In genomic region chr6:39059496-39060310, GRCh38 we compare ENCODE assay signal across 1 cellular context.
TF ChIP-seq lines count a peak whose summit lies in the region.

No MANE protein-coding gene starts in this region.

TF ChIP-seq in HEK293, 187 proteins besides CTCF, POLR2A, EP300 and RAD21 (continued from another document and continues in another):
- TF ChIP-seq KLF9 (tag by site-specific recombination; IDR thresholded peaks at IDR 0.05; ENCODE audit: low read depth) = no peak
- TF ChIP-seq ZNF664 (tag by site-specific recombination; IDR thresholded peaks at IDR 0.05) = no peak; the same call in 1 of the 2 replicates
- TF ChIP-seq ZNF335 (tag by site-specific recombination; conservative IDR thresholded peaks at IDR 0.05) = peak; percentile 94
- no peak for TF ChIP-seq ZSCAN18 (tag by site-specific recombination; IDR thresholded peaks at IDR 0.05)
- no peak for TF ChIP-seq ZBTB1 (tag by site-specific recombination; IDR thresholded peaks at IDR 0.05)
- TF ChIP-seq MZF1 (tag by site-specific recombination; IDR thresholded peaks at IDR 0.05; ENCODE audit: borderline replicate concordance) = 0 out of 2 replicates have a peak, but pooled peaks have one; percentile 21
- no peak for TF ChIP-seq ZNF747 (tag by site-specific recombination; IDR thresholded peaks at IDR 0.05)
- no peak for TF ChIP-seq ZNF404 (tag by site-specific recombination; IDR thresholded peaks at IDR 0.05)
- no peak for TF ChIP-seq MEIS1 (CRISPR knock-in tag; IDR thresholded peaks at IDR 0.05; ENCODE audit: borderline replicate concordance)
- no peak for TF ChIP-seq ZNF175 (tag by site-specific recombination; IDR thresholded peaks at IDR 0.05)
- TF ChIP-seq ZNF654 (tag by site-specific recombination; IDR thresholded peaks at IDR 0.05; ENCODE audit: low read depth) = no peak
- no peak for TF ChIP-seq ZNF624 (tag by site-specific recombination; IDR thresholded peaks at IDR 0.05)
- no peak for TF ChIP-seq ZNF26 (tag by site-specific recombination; IDR thresholded peaks at IDR 0.05)
- TF ChIP-seq ZNF174 (tag by site-specific recombination; IDR thresholded peaks at IDR 0.05) = no peak
- TF ChIP-seq GLIS1 (tag by site-specific recombination; IDR thresholded peaks at IDR 0.05) = peak; percentile 100
- no peak for TF ChIP-seq ZNF670 (tag by site-specific recombination; IDR thresholded peaks at IDR 0.05; ENCODE audit: low read depth)
- TF ChIP-seq ZNF341 (tag by site-specific recombination; IDR thresholded peaks at IDR 0.05; ENCODE audit: low read depth) = peak; percentile 74
- TF ChIP-seq ZNF510 (tag by site-specific recombination; IDR thresholded peaks at IDR 0.05; ENCODE audit: insufficient replicate concordance) = no peak
- TF ChIP-seq PATZ1 (tag by site-specific recombination; IDR thresholded peaks at IDR 0.05) = no peak; the same call in none of the 2 replicates
- TF ChIP-seq ZNF548 (tag by site-specific recombination; IDR thresholded peaks at IDR 0.05) = no peak
- TF ChIP-seq ZNF239 (tag by site-specific recombination; IDR thresholded peaks at IDR 0.05) = no peak
- peak; percentile 89 for TF ChIP-seq ZNF610 (tag by site-specific recombination; IDR thresholded peaks at IDR 0.05; ENCODE audit: borderline replicate concordance)
- TF ChIP-seq ZNF692 (tag by site-specific recombination; IDR thresholded peaks at IDR 0.05) = peak; percentile 77
- TF ChIP-seq ZNF837 (tag by site-specific recombination; IDR thresholded peaks at IDR 0.05) = no peak
- TF ChIP-seq ZNF701 (tag by site-specific recombination; IDR thresholded peaks at IDR 0.05) = no peak
- TF ChIP-seq ZNF473 (tag by site-specific recombination; IDR thresholded peaks at IDR 0.05) = no peak
- TF ChIP-seq ZBTB48 (tag by site-specific recombination; IDR thresholded peaks at IDR 0.05) = peak; percentile 42; the same call in 1 of the 2 replicates
- peak; percentile 67 for TF ChIP-seq ZNF629 (tag by site-specific recombination; IDR thresholded peaks at IDR 0.05)
- peak; percentile 68; the same call in 1 of the 2 replicates for TF ChIP-seq TSHZ1 (tag by site-specific recombination; IDR thresholded peaks at IDR 0.05; ENCODE audit: borderline replicate concordance)
- TF ChIP-seq ZNF433 (tag by site-specific recombination; IDR thresholded peaks at IDR 0.05; ENCODE audit: low read depth) = no peak
- TF ChIP-seq SCRT1 (tag by site-specific recombination; IDR thresholded peaks at IDR 0.05; ENCODE audit: borderline replicate concordance) = no peak
- TF ChIP-seq ZNF221 (tag by site-specific recombination; IDR thresholded peaks at IDR 0.05; ENCODE audit: borderline replicate concordance) = no peak
- TF ChIP-seq ZNF830 (tag by site-specific recombination; IDR thresholded peaks at IDR 0.05; ENCODE audit: low read depth) = no peak
- no peak for TF ChIP-seq SP2 (tag by site-specific recombination; IDR thresholded peaks at IDR 0.05)
- no peak for TF ChIP-seq ZNF394 (tag by site-specific recombination; IDR thresholded peaks at IDR 0.05; ENCODE audit: borderline replicate concordance)
- TF ChIP-seq PRDM6 (tag by site-specific recombination; IDR thresholded peaks at IDR 0.05) = peak; percentile 93
- TF ChIP-seq ZSCAN30 (tag by site-specific recombination; IDR thresholded peaks at IDR 0.05) = peak; percentile 97
- TF ChIP-seq SETDB1 (IDR thresholded peaks at IDR 0.05; ENCODE audit: insufficient read length, low read length) = no peak
- peak; percentile 97 for TF ChIP-seq OSR2 (tag by site-specific recombination; IDR thresholded peaks at IDR 0.05)
- no peak for TF ChIP-seq HOXD13 (CRISPR knock-in tag; IDR thresholded peaks at IDR 0.05; ENCODE audit: borderline replicate concordance)
- TF ChIP-seq ZNF202 (tag by site-specific recombination; IDR thresholded peaks at IDR 0.05; ENCODE audit: borderline replicate concordance) = no peak
- TF ChIP-seq ZSCAN16 (tag by site-specific recombination; IDR thresholded peaks at IDR 0.05) = no peak
- peak; percentile 99 for TF ChIP-seq ZNF843 (tag by site-specific recombination; IDR thresholded peaks at IDR 0.05)
- no peak for TF ChIP-seq ZNF660 (tag by site-specific recombination; IDR thresholded peaks at IDR 0.05)
- no peak for TF ChIP-seq SP3 (tag by site-specific recombination; IDR thresholded peaks at IDR 0.05)
- TF ChIP-seq ZNF391 (tag by site-specific recombination; IDR thresholded peaks at IDR 0.05; ENCODE audit: borderline replicate concordance, low read depth) = no peak
- no peak for TF ChIP-seq ZNF274 (IDR thresholded peaks at IDR 0.05; ENCODE audit: low read length)
- no peak for TF ChIP-seq ZNF274 (tag by site-specific recombination; IDR thresholded peaks at IDR 0.05; ENCODE audit: borderline replicate concordance)
- peak; percentile 68; the same call in 1 of the 2 replicates for TF ChIP-seq KLF16 (tag by site-specific recombination; IDR thresholded peaks at IDR 0.05)
- no peak for TF ChIP-seq ZNF169 (tag by site-specific recombination; IDR thresholded peaks at IDR 0.05)
- TF ChIP-seq PRDM10 (tag by site-specific recombination; IDR thresholded peaks at IDR 0.05) = peak; percentile 66
